ENCODE assay signal across 21 cellular contexts in genomic region chr4:63379750-63380522, GRCh38.
DNase-seq lines count a peak whose midpoint lies in the region; ATAC-seq and TF ChIP-seq lines count a peak whose summit lies in the region.
"Had no signal": no experiment of that assay in that cellular context is flagged by ENCODE, and none has a peak within 500 bp of the region (broad histone marks: within the 10 kb centered on the region; RNA-seq: fewer than 3 reads in every experiment).

No MANE protein-coding gene starts in this region.

- no peak overlapping the region for H3K14ac ChIP-seq in neuronal stem cell (ENCODE audit: low read length)

- no peaks in the 10 kb centered on the region for H3K79me1 ChIP-seq in neuronal stem cell (ENCODE audit: low read depth, low read length)

- H2AK5ac ChIP-seq in neuronal stem cell (ENCODE audit: low read depth, low read length) = no peak overlapping the region

- H3K36me3 ChIP-seq in PC-3 (ENCODE audit: low read depth, low read length) (no peaks in the 10 kb centered on the region), neuronal stem cell (replicated peaks in 1 of 2; ENCODE audit: control insufficient read depth in 2 of 2, insufficient read depth in 2 of 2, low read length in 2 of 2) (no peaks in the 10 kb centered on the region), aorta (ENCODE audit: control insufficient read depth in 1 of 2, insufficient read depth in 2 of 2, low read length in 1 of 2) (no peaks in the 10 kb centered on the region)
- H3K36me3 ChIP-seq: BE2C; BLaER1 treated with 17β-estradiol and CSF1 and Interleukin-3, amounts not matched to agents 10 nM and 100 nM had no signal

- no peak overlapping the region for H2BK15ac ChIP-seq in neuronal stem cell (ENCODE audit: low read length)

- H3K27ac ChIP-seq in PC-3 (ENCODE audit: low read length) (no peak overlapping the region), coronary artery (no peak overlapping the region), neuronal stem cell (replicated peaks; ENCODE audit: low read length) (no peak overlapping the region), aorta (ENCODE audit: low read depth in 1 of 2, low read length in 2 of 2) (no peak overlapping the region)
- H3K27ac ChIP-seq: A549; BLaER1 treated with 17β-estradiol and CSF1 and Interleukin-3, amounts not matched to agents 10 nM and 100 nM had no signal

- H3K27me3 ChIP-seq in PC-3 (ENCODE audit: low read length) (no peaks in the 10 kb centered on the region), neuronal stem cell (ENCODE audit: control insufficient read depth in 3 of 3, insufficient read depth in 3 of 3, low read depth in 1 of 3, low read length in 3 of 3) (no peaks in the 10 kb centered on the region), aorta (ENCODE audit: control insufficient read depth in 1 of 2, insufficient read depth in 2 of 2, low read length in 1 of 2) (no peaks in the 10 kb centered on the region)
- H3K27me3 ChIP-seq: BE2C; BLaER1 treated with 17β-estradiol and CSF1 and Interleukin-3, amounts not matched to agents 10 nM and 100 nM had no signal

- peak overlapping the region; percentile 77 for H3K18ac ChIP-seq in neuronal stem cell (ENCODE audit: low read length)

- H3K79me2 ChIP-seq in PC-3 (ENCODE audit: low read length) = no peaks in the 10 kb centered on the region

- H3K4me1 ChIP-seq in PC-3 (ENCODE audit: insufficient read depth, low read length) = no peaks in the 10 kb centered on the region
- no peaks in the 10 kb centered on the region for H3K4me1 ChIP-seq in neuronal stem cell (ENCODE audit: control insufficient read depth in 2 of 2, insufficient read depth in 1 of 2, low read depth in 1 of 2, low read length in 2 of 2)
- H3K4me1 ChIP-seq in aorta (ENCODE audit: control insufficient read depth in 1 of 2, insufficient read depth in 2 of 2, low read length in 2 of 2) = no peaks in the 10 kb centered on the region
- H3K4me1 ChIP-seq: A549; BE2C; BLaER1 treated with 17β-estradiol and CSF1 and Interleukin-3, amounts not matched to agents 10 nM and 100 nM had no signal

- CTCF ChIA-PET in PC-3 (lab: Charles Lee) = no interaction called here

- no peak overlapping the region for H4K91ac ChIP-seq in neuronal stem cell (ENCODE audit: low read depth, low read length, poor library complexity)

- POLR2A ChIA-PET in PC-3 (lab: Charles Lee; ENCODE audit: unreplicated experiment) = no interaction called here

- DNase-seq in PC-3 = no peak
- peak; percentile 41 for DNase-seq in coronary artery (ENCODE audit: low spot score)
- DNase-seq in neuronal stem cell (ENCODE audit: low spot score) = no peak
- DNase-seq in aorta = peak in 1 of 2 donors; percentile 19
- no peak for DNase-seq in cerebellar cortex (ENCODE audit: low spot score)
- DNase-seq: 8988T; ACHN; AML-193; BE2C; CD4-positive, alpha-beta T cell; DMS 273 treated with DMSO at 0.1 percent for 48 hours; DMS79; EL; GDM1; H9 had no signal

- H3K4me3 ChIP-seq in PC-3 (ENCODE audit: low read length) = no peak overlapping the region
- H3K4me3 ChIP-seq in coronary artery = no peak overlapping the region
- peak overlapping the region in 1 of 2 donors; percentile 4 for H3K4me3 ChIP-seq in neuronal stem cell (ENCODE audit: low read length in 2 of 2)
- H3K4me3 ChIP-seq in aorta (ENCODE audit: low read length in 2 of 2) = no peak overlapping the region
- H3K4me3 ChIP-seq: A549; BLaER1 treated with 17β-estradiol and CSF1 and Interleukin-3, amounts not matched to agents 10 nM and 100 nM; GM12878 had no signal

- no peaks in the 10 kb centered on the region for H3F3A ChIP-seq in PC-3 (ENCODE audit: low read length, unreplicated experiment)

- no TSS peak for BruUV-seq in PC-3 (replicated peaks; lab: Mats Ljungman, UMichigan)

- intact Hi-C loops in PC-3 (cut with micrococcal nuclease) (no loop called here), aorta (cut with DNase I) (no loop called here)

- no peak overlapping the region for H2BK120ac ChIP-seq in neuronal stem cell (ENCODE audit: low read depth, low read length)

- H4K8ac ChIP-seq in neuronal stem cell (ENCODE audit: low read depth, low read length) = no peak overlapping the region

- no peaks in the 10 kb centered on the region for H3K9me2 ChIP-seq in PC-3 (replicated peaks; ENCODE audit: low read length)

- no peak overlapping the region for H3K4ac ChIP-seq in neuronal stem cell (ENCODE audit: low read length)

- TF ChIP-seq CTCF in PC-3 (conservative IDR thresholded peaks at IDR 0.05; ENCODE audit: low read depth, low read length) (no peak), coronary artery (IDR thresholded peaks at IDR 0.05) (no peak)

- no CpG with 5 or more reads among the region's 8 CpGs for whole genome bisulfite sequencing in neuronal stem cell (ENCODE audit: extremely low coverage in 2 of 2, insufficient read length in 2 of 2, insufficient replicate concordance in 1 of 2), 2 donors
- 80 to 82% methylated on average over 8 of the region's 8 CpGs for WGBS in aorta, 2 donors

- 0 out of 2 replicates have a peak overlapping the region, but pooled peaks have one; percentile 35 for H2AFZ ChIP-seq in PC-3 (ENCODE audit: low read length)
- H2AFZ ChIP-seq in neuronal stem cell (ENCODE audit: low read length) = peak overlapping the region; percentile 61

- H4K20me1 ChIP-seq in PC-3 (ENCODE audit: low read length) = no peaks in the 10 kb centered on the region
- H4K20me1 ChIP-seq: BLaER1 treated with 17β-estradiol and CSF1 and Interleukin-3, amounts not matched to agents 10 nM and 100 nM had no signal

- no peaks in the 10 kb centered on the region for H3K9me3 ChIP-seq in PC-3 (ENCODE audit: low read length)
- H3K9me3 ChIP-seq in neuronal stem cell (replicated peaks in 1 of 2; ENCODE audit: control insufficient read depth in 2 of 2, insufficient read depth in 1 of 2, low read depth in 1 of 2, low read length in 2 of 2) = peaks cover 0 to 2% of the 10 kb centered on the region in 2 donors
- peaks cover 3% of the 10 kb centered on the region for H3K9me3 ChIP-seq in aorta (ENCODE audit: control insufficient read depth, low read length)
- H3K9me3 ChIP-seq: A549; BE2C; BLaER1 treated with 17β-estradiol and CSF1 and Interleukin-3, amounts not matched to agents 10 nM and 100 nM had no signal

- no peak overlapping the region for H2BK12ac ChIP-seq in neuronal stem cell (ENCODE audit: low read length)

- peak overlapping the region; percentile 39 for H3K23ac ChIP-seq in neuronal stem cell (ENCODE audit: low read depth, low read length, poor library complexity)

- no peak overlapping the region for H3K4me2 ChIP-seq in PC-3 (ENCODE audit: low read length)
- H3K4me2 ChIP-seq in neuronal stem cell (ENCODE audit: insufficient read depth, low read length, poor library complexity, severe bottlenecking) = no peak overlapping the region
- H3K4me2 ChIP-seq: A549; BLaER1 treated with 17β-estradiol and CSF1 and Interleukin-3, amounts not matched to agents 10 nM and 100 nM had no signal

- H3K9ac ChIP-seq in PC-3 (ENCODE audit: low read length) (no peak overlapping the region), neuronal stem cell (ENCODE audit: low read depth, low read length, poor library complexity) (no peak overlapping the region)
- H3K9ac ChIP-seq: BLaER1 treated with 17β-estradiol and CSF1 and Interleukin-3, amounts not matched to agents 10 nM and 100 nM had no signal

- no peak overlapping the region for H2BK5ac ChIP-seq in neuronal stem cell (ENCODE audit: low read length)

- ATAC-seq in PC-3 (no peak), aorta (ENCODE audit: low FRiP score) (peak; percentile 38), HG02610 (IDR thresholded peaks at IDR 0.05; ENCODE audit: unreplicated experiment) (no peak), HG02623 (IDR thresholded peaks at IDR 0.05; ENCODE audit: unreplicated experiment) (no peak)
- ATAC-seq: A549, GM12878, HCT116 had no signal
